Comparison of ENCODE assay signal across 13 cellular contexts in the genomic region with DNA sequence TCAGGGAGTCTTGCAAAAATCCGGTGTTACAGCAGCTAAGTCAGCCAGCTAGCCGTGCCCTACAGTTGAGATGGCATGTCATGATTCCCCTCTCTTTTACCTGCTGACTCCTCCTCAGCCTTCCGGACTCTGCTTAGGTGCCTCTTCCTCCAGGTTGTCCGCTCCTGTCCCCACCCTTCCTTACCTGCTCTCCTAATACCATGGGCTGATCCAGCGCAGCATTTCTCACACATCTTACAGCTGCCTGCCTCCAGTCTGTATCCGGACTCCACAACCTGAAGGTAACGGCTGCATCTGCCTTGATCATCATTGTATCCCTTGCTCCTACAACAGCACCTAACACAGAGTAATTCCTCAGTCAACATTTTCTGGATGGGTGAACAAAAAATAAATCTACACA. TPM values are rescaled to one million over a fixed set of nuclear protein-coding genes. Genes with fewer than 3 reads are reported as not detected.
"Had no signal": no experiment of that assay in that cellular context is flagged by ENCODE, and none has a peak within 500 bp of the region (broad histone marks: within the 10 kb centered on the region; RNA-seq: fewer than 3 reads in every experiment).

No MANE protein-coding gene starts in this region.

RNA-seq across cellular contexts. Expression of a gene that starts 9.2 kb away (rescaled TPM):
- total RNA-seq: activated CD4-positive, alpha-beta memory T cell treated with anti-CD3 and anti-CD28 coated beads for 36 hours; activated CD4-positive, alpha-beta T cell treated with anti-CD3 and anti-CD28 coated beads, Interleukin-2, amount 10 ng/mL, durations not matched to agents 24 days and 14 days; activated CD8-positive, alpha-beta memory T cell treated with anti-CD3 and anti-CD28 coated beads for 36 hours; activated T-helper 2 cell treated with anti-CD3 and anti-CD28 coated beads, Interferon-gamma antibody, Interleukin-2, Interleukin-4, amounts not matched to agents 10 μg/mL and 5 μg/mL and 100 μg/mL, durations not matched to agents 14 hours and 24 hours and 36 hours; ascending aorta; colonic mucosa; gastrocnemius medialis; kidney; mononuclear cell; sigmoid colon; T-helper 1 cell treated with Interleukin-12 subunit alpha and Interleukin-12 subunit beta and Interleukin-4 antibody, amounts not matched to agents 30 ng/mL and 1 ng/mL, for 36 hours; urinary bladder had no signal
- polyA plus RNA-seq: immature natural killer cell, urinary bladder had no signal
